11 cellular contexts compared by ENCODE assay signal in the genomic region with DNA sequence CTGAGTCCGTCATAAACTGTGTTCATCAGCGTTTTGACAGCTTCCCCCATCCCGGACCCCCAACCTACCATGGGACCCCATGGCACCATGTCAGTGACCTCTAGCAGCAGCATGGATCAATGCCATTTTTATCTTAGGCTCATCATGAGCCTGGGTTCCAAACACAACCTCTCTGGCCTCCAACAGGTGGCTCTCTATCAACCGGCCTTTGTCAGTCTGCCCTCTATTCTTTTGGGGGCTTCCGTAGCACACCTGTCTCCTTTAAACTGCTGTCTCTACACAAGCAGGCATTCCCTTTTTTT. TPM values are rescaled to one million over a fixed set of nuclear protein-coding genes. Genes with fewer than 3 reads are reported as not detected.
DNase-seq lines count a peak whose midpoint lies in the region; ATAC-seq, FAIRE-seq and TF ChIP-seq lines count a peak whose summit lies in the region.
"Had no signal": no experiment of that assay in that cellular context is flagged by ENCODE, and none has a peak within 500 bp of the region (broad histone marks: within the 10 kb centered on the region; RNA-seq: fewer than 3 reads in every experiment).

No MANE protein-coding gene starts in this region.

- TF ChIP-seq POLR2A in H54 (IDR thresholded peaks at IDR 0.05; ENCODE audit: low read depth, low read length): no peak
- TF ChIP-seq POLR2A in thyroid gland (IDR thresholded peaks at IDR 0.05): no peak

- WGBS in thyroid gland, 2 donors: 79 to 81% methylated on average over 5 of the region's 5 CpGs

- TF ChIP-seq CTCF in neural crest cell (conservative IDR thresholded peaks at IDR 0.05) (no peak), thyroid gland (IDR thresholded peaks at IDR 0.05) (no peak)

- H3K4me3 Mint-ChIP-seq in effector memory CD8-positive, alpha-beta T cell: peak overlapping the region; percentile 75 to 78
- peak overlapping the region; percentile 92 for H3K4me3 Mint-ChIP-seq in neural crest cell

- no peaks in the 10 kb centered on the region for H3K9me3 Mint-ChIP-seq in effector memory CD8-positive, alpha-beta T cell
- H3K9me3 Mint-ChIP-seq in neural crest cell: no peaks in the 10 kb centered on the region

- H3K36me3 Mint-ChIP-seq in effector memory CD8-positive, alpha-beta T cell (ENCODE audit: insufficient read depth): no peaks in the 10 kb centered on the region
- no peaks in the 10 kb centered on the region for H3K36me3 Mint-ChIP-seq in neural crest cell (ENCODE audit: low read depth)

- H3K9ac ChIP-seq in ES-I3 (ENCODE audit: low read depth, low read length): peak overlapping the region; percentile 59; the same call in 1 of the 2 replicates

- H3K4me1 ChIP-seq in ES-I3 (ENCODE audit: insufficient read depth, low read length) (0 out of 2 replicates have a peak, but pooled peaks cover 6% of the 10 kb centered on the region), thyroid gland (no peaks in the 10 kb centered on the region)

- peaks cover 11 to 14% of the 10 kb centered on the region in 2 donors for H3K4me1 Mint-ChIP-seq in effector memory CD8-positive, alpha-beta T cell (ENCODE audit: low read depth in 2 of 2)
- peaks cover 33% of the 10 kb centered on the region for H3K4me1 Mint-ChIP-seq in neural crest cell

- H3K9me3 ChIP-seq in ES-I3 (ENCODE audit: control insufficient read depth, insufficient read depth, low read length): no peaks in the 10 kb centered on the region
- H3K9me3 ChIP-seq in thyroid gland: no peaks in the 10 kb centered on the region
- H3K9me3 ChIP-seq: mucosa of descending colon had no signal

- peaks cover 67 to 79% of the 10 kb centered on the region in 2 donors for H3K27me3 Mint-ChIP-seq in effector memory CD8-positive, alpha-beta T cell
- peaks cover 23% of the 10 kb centered on the region for H3K27me3 Mint-ChIP-seq in neural crest cell (ENCODE audit: low read depth)

- intact Hi-C loops in thyroid gland (cut with DNase I): no loop called here

- peak; percentile 48 for DNase-seq in NCI-H146 (lab: John Stamatoyannopoulos, UW)
- no peak for DNase-seq in effector memory CD8-positive, alpha-beta T cell
- no peak for DNase-seq in neural crest cell (ENCODE audit: low read depth, low spot score)
- no peak for DNase-seq in urothelium cell line (ENCODE audit: low spot score)
- DNase-seq in H54 (ENCODE audit: insufficient read length, low spot score): no peak
- no peak for DNase-seq in thyroid gland
- DNase-seq: activated CD4-positive, CD25-positive, alpha-beta regulatory T cell treated with anti-CD3 and anti-CD28 coated beads, Interleukin-2, amount 50 U/mL, for 72 hours; effector CD4-positive, alpha-beta T cell; NCI-H524 treated with DMSO at 0.1 percent for 48 hours had no signal

- H3K27ac Mint-ChIP-seq in effector memory CD8-positive, alpha-beta T cell: no peak overlapping the region
- peak overlapping the region; percentile 53 for H3K27ac Mint-ChIP-seq in neural crest cell (ENCODE audit: unreplicated experiment)

- FAIRE-seq in urothelium cell line (lab: Jason Lieb, UNC): no peak
- FAIRE-seq in H54 (lab: Jason Lieb, UNC): no peak

- H3K27me3 ChIP-seq in thyroid gland: no peaks in the 10 kb centered on the region

- H3K27ac ChIP-seq in thyroid gland: no peak overlapping the region

- H3K36me3 ChIP-seq in ES-I3 (ENCODE audit: insufficient read depth, low read length) (no peaks in the 10 kb centered on the region), thyroid gland (no peaks in the 10 kb centered on the region)

- peak overlapping the region in 1 of 3 donors; percentile 73 for H3K4me3 ChIP-seq in thyroid gland (replicated peaks in 1 of 3)

- no peak for ATAC-seq in effector memory CD8-positive, alpha-beta T cell (replicated peaks)

RNA-seq across cellular contexts. Expression of gene TMEM150C, which starts 0.7 kb away (rescaled TPM):
- total RNA-seq in neural crest cell (8.5 and 8.9 TPM in 2 replicates), thyroid gland (10 to 100 TPM; 18.8 to 27.4 (median 23.6) TPM)
